Comparison of ENCODE assay signal across 1 cellular context in genomic region chr12:56636118-56636674, GRCh38.
TF ChIP-seq lines count a peak whose summit lies in the region.

No MANE protein-coding gene starts in this region.

TF ChIP-seq in K562, 482 proteins besides CTCF, POLR2A, EP300 and RAD21 (continued from another document and continues in another):
- TF ChIP-seq, protein P1, sequence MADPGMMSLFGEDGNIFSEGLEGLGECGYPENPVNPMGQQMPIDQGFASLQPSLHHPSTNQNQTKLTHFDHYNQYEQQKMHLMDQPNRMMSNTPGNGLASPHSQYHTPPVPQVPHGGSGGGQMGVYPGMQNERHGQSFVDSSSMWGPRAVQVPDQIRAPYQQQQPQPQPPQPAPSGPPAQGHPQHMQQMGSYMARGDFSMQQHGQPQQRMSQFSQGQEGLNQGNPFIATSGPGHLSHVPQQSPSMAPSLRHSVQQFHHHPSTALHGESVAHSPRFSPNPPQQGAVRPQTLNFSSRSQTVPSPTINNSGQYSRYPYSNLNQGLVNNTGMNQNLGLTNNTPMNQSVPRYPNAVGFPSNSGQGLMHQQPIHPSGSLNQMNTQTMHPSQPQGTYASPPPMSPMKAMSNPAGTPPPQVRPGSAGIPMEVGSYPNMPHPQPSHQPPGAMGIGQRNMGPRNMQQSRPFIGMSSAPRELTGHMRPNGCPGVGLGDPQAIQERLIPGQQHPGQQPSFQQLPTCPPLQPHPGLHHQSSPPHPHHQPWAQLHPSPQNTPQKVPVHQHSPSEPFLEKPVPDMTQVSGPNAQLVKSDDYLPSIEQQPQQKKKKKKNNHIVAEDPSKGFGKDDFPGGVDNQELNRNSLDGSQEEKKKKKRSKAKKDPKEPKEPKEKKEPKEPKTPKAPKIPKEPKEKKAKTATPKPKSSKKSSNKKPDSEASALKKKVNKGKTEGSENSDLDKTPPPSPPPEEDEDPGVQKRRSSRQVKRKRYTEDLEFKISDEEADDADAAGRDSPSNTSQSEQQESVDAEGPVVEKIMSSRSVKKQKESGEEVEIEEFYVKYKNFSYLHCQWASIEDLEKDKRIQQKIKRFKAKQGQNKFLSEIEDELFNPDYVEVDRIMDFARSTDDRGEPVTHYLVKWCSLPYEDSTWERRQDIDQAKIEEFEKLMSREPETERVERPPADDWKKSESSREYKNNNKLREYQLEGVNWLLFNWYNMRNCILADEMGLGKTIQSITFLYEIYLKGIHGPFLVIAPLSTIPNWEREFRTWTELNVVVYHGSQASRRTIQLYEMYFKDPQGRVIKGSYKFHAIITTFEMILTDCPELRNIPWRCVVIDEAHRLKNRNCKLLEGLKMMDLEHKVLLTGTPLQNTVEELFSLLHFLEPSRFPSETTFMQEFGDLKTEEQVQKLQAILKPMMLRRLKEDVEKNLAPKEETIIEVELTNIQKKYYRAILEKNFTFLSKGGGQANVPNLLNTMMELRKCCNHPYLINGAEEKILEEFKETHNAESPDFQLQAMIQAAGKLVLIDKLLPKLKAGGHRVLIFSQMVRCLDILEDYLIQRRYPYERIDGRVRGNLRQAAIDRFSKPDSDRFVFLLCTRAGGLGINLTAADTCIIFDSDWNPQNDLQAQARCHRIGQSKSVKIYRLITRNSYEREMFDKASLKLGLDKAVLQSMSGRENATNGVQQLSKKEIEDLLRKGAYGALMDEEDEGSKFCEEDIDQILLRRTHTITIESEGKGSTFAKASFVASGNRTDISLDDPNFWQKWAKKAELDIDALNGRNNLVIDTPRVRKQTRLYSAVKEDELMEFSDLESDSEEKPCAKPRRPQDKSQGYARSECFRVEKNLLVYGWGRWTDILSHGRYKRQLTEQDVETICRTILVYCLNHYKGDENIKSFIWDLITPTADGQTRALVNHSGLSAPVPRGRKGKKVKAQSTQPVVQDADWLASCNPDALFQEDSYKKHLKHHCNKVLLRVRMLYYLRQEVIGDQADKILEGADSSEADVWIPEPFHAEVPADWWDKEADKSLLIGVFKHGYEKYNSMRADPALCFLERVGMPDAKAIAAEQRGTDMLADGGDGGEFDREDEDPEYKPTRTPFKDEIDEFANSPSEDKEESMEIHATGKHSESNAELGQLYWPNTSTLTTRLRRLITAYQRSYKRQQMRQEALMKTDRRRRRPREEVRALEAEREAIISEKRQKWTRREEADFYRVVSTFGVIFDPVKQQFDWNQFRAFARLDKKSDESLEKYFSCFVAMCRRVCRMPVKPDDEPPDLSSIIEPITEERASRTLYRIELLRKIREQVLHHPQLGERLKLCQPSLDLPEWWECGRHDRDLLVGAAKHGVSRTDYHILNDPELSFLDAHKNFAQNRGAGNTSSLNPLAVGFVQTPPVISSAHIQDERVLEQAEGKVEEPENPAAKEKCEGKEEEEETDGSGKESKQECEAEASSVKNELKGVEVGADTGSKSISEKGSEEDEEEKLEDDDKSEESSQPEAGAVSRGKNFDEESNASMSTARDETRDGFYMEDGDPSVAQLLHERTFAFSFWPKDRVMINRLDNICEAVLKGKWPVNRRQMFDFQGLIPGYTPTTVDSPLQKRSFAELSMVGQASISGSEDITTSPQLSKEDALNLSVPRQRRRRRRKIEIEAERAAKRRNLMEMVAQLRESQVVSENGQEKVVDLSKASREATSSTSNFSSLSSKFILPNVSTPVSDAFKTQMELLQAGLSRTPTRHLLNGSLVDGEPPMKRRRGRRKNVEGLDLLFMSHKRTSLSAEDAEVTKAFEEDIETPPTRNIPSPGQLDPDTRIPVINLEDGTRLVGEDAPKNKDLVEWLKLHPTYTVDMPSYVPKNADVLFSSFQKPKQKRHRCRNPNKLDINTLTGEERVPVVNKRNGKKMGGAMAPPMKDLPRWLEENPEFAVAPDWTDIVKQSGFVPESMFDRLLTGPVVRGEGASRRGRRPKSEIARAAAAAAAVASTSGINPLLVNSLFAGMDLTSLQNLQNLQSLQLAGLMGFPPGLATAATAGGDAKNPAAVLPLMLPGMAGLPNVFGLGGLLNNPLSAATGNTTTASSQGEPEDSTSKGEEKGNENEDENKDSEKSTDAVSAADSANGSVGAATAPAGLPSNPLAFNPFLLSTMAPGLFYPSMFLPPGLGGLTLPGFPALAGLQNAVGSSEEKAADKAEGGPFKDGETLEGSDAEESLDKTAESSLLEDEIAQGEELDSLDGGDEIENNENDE (IDR thresholded peaks at IDR 0.05; ENCODE audit: low read depth, low read length) = no peak
- TF ChIP-seq BACH1 (tag; IDR thresholded peaks at IDR 0.05) = peak; percentile 59; the same call in 1 of the 2 replicates
- TF ChIP-seq HES1 (IDR thresholded peaks at IDR 0.05; ENCODE audit: low read depth) = no peak
- no peak for TF ChIP-seq KLF1 (tag; IDR thresholded peaks at IDR 0.05)
- no peak for TF ChIP-seq THAP7 (CRISPR knock-in tag; IDR thresholded peaks at IDR 0.05)
- TF ChIP-seq SPI1 (IDR thresholded peaks at IDR 0.05; ENCODE audit: borderline replicate concordance, low read depth, low read length) = no peak
- no peak for TF ChIP-seq U2AF1 (optimal IDR thresholded peaks at IDR 0.05; ENCODE audit: low read depth, low read length)
- no peak for TF ChIP-seq ZBTB7A (IDR thresholded peaks at IDR 0.05; ENCODE audit: borderline replicate concordance, control insufficient read depth, low read depth, low read length)
- no peak for TF ChIP-seq ZNF699 (CRISPR knock-in tag; IDR thresholded peaks at IDR 0.05; ENCODE audit: insufficient replicate concordance)
- TF ChIP-seq, protein P2, sequence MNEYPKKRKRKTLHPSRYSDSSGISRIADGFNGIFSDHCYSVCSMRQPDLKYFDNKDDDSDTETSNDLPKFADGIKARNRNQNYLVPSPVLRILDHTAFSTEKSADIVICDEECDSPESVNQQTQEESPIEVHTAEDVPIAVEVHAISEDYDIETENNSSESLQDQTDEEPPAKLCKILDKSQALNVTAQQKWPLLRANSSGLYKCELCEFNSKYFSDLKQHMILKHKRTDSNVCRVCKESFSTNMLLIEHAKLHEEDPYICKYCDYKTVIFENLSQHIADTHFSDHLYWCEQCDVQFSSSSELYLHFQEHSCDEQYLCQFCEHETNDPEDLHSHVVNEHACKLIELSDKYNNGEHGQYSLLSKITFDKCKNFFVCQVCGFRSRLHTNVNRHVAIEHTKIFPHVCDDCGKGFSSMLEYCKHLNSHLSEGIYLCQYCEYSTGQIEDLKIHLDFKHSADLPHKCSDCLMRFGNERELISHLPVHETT (CRISPR knock-in tag; conservative IDR thresholded peaks at IDR 0.05 in 1 of 2, IDR thresholded peaks at IDR 0.05 in 1 of 2) = no peak
- TF ChIP-seq SETDB1 (IDR thresholded peaks at IDR 0.05; ENCODE audit: low read length) = no peak
- TF ChIP-seq, protein P3, sequence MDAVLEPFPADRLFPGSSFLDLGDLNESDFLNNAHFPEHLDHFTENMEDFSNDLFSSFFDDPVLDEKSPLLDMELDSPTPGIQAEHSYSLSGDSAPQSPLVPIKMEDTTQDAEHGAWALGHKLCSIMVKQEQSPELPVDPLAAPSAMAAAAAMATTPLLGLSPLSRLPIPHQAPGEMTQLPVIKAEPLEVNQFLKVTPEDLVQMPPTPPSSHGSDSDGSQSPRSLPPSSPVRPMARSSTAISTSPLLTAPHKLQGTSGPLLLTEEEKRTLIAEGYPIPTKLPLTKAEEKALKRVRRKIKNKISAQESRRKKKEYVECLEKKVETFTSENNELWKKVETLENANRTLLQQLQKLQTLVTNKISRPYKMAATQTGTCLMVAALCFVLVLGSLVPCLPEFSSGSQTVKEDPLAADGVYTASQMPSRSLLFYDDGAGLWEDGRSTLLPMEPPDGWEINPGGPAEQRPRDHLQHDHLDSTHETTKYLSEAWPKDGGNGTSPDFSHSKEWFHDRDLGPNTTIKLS (IDR thresholded peaks at IDR 0.05; ENCODE audit: borderline replicate concordance, low read depth) = no peak
- no peak for TF ChIP-seq ZNF408 (CRISPR knock-in tag; IDR thresholded peaks at IDR 0.05; ENCODE audit: low read depth)
- TF ChIP-seq E4F1 (CRISPR knock-in tag; IDR thresholded peaks at IDR 0.05; ENCODE audit: borderline replicate concordance) = no peak
- TF ChIP-seq, protein P4, sequence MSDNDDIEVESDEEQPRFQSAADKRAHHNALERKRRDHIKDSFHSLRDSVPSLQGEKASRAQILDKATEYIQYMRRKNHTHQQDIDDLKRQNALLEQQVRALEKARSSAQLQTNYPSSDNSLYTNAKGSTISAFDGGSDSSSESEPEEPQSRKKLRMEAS (CRISPR knock-in tag; IDR thresholded peaks at IDR 0.05) = peak; percentile 31; the same call in 1 of the 2 replicates
- TF ChIP-seq FOXK2 (conservative IDR thresholded peaks at IDR 0.05 in 1 of 2, IDR thresholded peaks at IDR 0.05 in 1 of 2; ENCODE audit: low read depth in 2 of 2) = peak; percentile 76 to 89
- no peak for TF ChIP-seq ZNF561 (CRISPR knock-in tag; conservative IDR thresholded peaks at IDR 0.05)
- no peak for TF ChIP-seq RB1 (IDR thresholded peaks at IDR 0.05; ENCODE audit: low read depth)
- no peak for TF ChIP-seq PHF21A (IDR thresholded peaks at IDR 0.05; ENCODE audit: borderline replicate concordance, low read depth)
- TF ChIP-seq ZFP36 (IDR thresholded peaks at IDR 0.05; ENCODE audit: low read depth, low read length, partially characterized antibody) = no peak
- no peak for TF ChIP-seq PREB (CRISPR knock-in tag; IDR thresholded peaks at IDR 0.05)
- TF ChIP-seq E2F5 (CRISPR knock-in tag; IDR thresholded peaks at IDR 0.05) = no peak
- no peak for TF ChIP-seq ZBTB17 (CRISPR knock-in tag; IDR thresholded peaks at IDR 0.05)
- no peak for TF ChIP-seq MCM2 (IDR thresholded peaks at IDR 0.05; ENCODE audit: low read depth)
- TF ChIP-seq JUNB (CRISPR knock-in tag; conservative IDR thresholded peaks at IDR 0.05) = no peak
- no peak for TF ChIP-seq KHSRP (IDR thresholded peaks at IDR 0.05)
- no peak for TF ChIP-seq ZBTB9 (CRISPR knock-in tag; IDR thresholded peaks at IDR 0.05)
- TF ChIP-seq, protein P5, sequence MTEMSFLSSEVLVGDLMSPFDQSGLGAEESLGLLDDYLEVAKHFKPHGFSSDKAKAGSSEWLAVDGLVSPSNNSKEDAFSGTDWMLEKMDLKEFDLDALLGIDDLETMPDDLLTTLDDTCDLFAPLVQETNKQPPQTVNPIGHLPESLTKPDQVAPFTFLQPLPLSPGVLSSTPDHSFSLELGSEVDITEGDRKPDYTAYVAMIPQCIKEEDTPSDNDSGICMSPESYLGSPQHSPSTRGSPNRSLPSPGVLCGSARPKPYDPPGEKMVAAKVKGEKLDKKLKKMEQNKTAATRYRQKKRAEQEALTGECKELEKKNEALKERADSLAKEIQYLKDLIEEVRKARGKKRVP (CRISPR knock-in tag; IDR thresholded peaks at IDR 0.05) = no peak
- TF ChIP-seq SRSF1 (IDR thresholded peaks at IDR 0.05; ENCODE audit: low read depth, low read length) = no peak
- no peak for TF ChIP-seq TRIM24 (IDR thresholded peaks at IDR 0.05)
- TF ChIP-seq, protein P6, sequence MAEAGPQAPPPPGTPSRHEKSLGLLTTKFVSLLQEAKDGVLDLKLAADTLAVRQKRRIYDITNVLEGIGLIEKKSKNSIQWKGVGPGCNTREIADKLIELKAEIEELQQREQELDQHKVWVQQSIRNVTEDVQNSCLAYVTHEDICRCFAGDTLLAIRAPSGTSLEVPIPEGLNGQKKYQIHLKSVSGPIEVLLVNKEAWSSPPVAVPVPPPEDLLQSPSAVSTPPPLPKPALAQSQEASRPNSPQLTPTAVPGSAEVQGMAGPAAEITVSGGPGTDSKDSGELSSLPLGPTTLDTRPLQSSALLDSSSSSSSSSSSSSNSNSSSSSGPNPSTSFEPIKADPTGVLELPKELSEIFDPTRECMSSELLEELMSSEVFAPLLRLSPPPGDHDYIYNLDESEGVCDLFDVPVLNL (CRISPR knock-in tag; IDR thresholded peaks at IDR 0.05; ENCODE audit: low read depth) = no peak
- TF ChIP-seq TBL1XR1 (IDR thresholded peaks at IDR 0.05; ENCODE audit: low read length in 2 of 2) = no peak
- no peak for TF ChIP-seq MBD2 (IDR thresholded peaks at IDR 0.05; ENCODE audit: borderline replicate concordance, low read depth)
